In the genomic region with DNA sequence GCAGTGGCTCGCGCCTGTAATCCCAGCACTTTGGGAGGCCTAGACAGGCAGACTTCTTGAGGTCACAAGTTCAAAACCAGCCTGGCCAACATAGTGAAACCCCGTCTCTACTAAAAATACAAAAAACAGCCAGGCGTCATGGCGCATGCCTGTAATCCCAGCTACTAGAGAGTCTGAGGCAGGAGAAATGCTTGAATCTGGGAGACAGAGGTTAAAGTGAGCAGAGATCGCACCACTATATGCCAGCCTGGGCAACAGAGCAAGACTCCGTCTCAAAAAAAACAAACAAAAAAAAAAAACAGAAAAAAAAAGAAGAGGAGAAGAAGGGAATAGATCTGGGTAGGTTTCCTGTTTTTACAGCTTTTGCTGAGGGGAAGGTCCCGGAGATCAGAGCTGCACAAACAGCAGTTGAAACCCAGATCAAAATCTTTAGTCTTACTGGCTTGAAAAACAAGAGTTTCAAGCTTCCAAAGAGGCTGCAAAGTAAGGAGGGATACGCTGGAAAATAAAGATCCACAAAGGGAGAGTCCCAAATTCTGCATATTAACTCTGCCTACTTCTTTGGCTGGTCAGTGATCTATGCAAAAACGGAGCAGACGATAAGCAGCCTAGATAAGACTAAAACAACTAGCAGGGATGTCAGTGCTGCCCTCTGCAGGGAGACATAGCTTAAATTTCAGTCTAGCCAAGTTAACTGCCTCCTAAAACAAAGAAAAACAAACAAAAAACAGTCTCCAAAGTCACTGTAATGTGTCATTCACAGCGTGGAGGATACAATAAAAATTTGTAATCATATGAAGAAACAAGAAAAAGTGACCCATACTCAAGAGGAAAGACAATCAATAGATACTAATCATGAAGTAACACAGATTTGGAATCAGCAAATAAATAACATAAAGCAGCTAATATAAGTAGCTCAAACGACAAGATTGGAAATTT, we compare ENCODE assay signal across 8 cellular contexts.
DNase-seq lines count a peak whose midpoint lies in the region; ATAC-seq and TF ChIP-seq lines count a peak whose summit lies in the region.

No MANE protein-coding gene starts in this region.

- H2AFZ ChIP-seq in GM23248 = peak overlapping the region; percentile 61

- H3K9me3 Mint-ChIP-seq in activated naive CD4-positive, alpha-beta T cell treated with anti-CD3 and anti-CD28 coated beads, Interleukin-2, amount 50 U/mL, for 72 hours = no peaks in the 10 kb centered on the region

- in situ Hi-C loops in GM23248 (cut with MboI) = no loop called here

- H3K27ac Mint-ChIP-seq in activated naive CD4-positive, alpha-beta T cell treated with anti-CD3 and anti-CD28 coated beads, Interleukin-2, amount 50 U/mL, for 72 hours = peak overlapping the region; percentile 82 to 94

- WGBS in GM23248 (ENCODE audit: low coverage in 1 of 2, low lambda C conversion rate in 2 of 2, missing lambda C conversion rate in 2 of 2), 2 experiments = 63 to 64% methylated on average over 12 to 13 of the region's 13 CpGs

- H3F3A ChIP-seq in GM23248 (ENCODE audit: insufficient read depth) = 0 out of 2 replicates have a peak, but pooled peaks cover 5% of the 10 kb centered on the region

- peaks cover 0 to 14% of the 10 kb centered on the region in 2 donors for H3K36me3 Mint-ChIP-seq in activated naive CD4-positive, alpha-beta T cell treated with anti-CD3 and anti-CD28 coated beads, Interleukin-2, amount 50 U/mL, for 72 hours

- peak; percentile 55 to 72 for ATAC-seq in activated naive CD4-positive, alpha-beta T cell treated with anti-CD3 and anti-CD28 coated beads, Interleukin-2, amount 50 U/mL, for 72 hours

- no peaks in the 10 kb centered on the region for H4K20me1 ChIP-seq in GM23248 (ENCODE audit: insufficient read depth)

- H3K4me1 ChIP-seq in GM23248 (ENCODE audit: insufficient read depth) (peaks cover 17% of the 10 kb centered on the region), Peyer's patch (no peaks in the 10 kb centered on the region), right atrium auricular region (no peaks in the 10 kb centered on the region), skeletal muscle satellite cell (ENCODE audit: control insufficient read depth, insufficient read depth, low read length) (peaks cover 3% of the 10 kb centered on the region)

- TF ChIP-seq POLR2A in Peyer's patch (IDR thresholded peaks at IDR 0.05) = no peak

- TF ChIP-seq CTCF in AG09309 (IDR thresholded peaks at IDR 0.05; ENCODE audit: control insufficient read depth, insufficient read depth, low read depth, low read length, missing control alignments) (peak; percentile 72), Peyer's patch (IDR thresholded peaks at IDR 0.05) (peak in 5 of 6 experiments; percentile 1 to 60 (median 47)), right atrium auricular region (IDR thresholded peaks at IDR 0.05) (peak; percentile 56 to 64)

- no peak overlapping the region for H3K27ac ChIP-seq in GM23248
- peak overlapping the region in 1 of 4 donors; percentile 44 for H3K27ac ChIP-seq in Peyer's patch
- H3K27ac ChIP-seq in right atrium auricular region = no peak overlapping the region

- H3K27me3 ChIP-seq in GM23248 (replicated peaks; ENCODE audit: insufficient read depth) (no peaks in the 10 kb centered on the region), Peyer's patch (no peaks in the 10 kb centered on the region), right atrium auricular region (no peaks in the 10 kb centered on the region), skeletal muscle satellite cell (ENCODE audit: control insufficient read depth, insufficient read depth, low read length) (no peaks in the 10 kb centered on the region)

- H3K4me3 ChIP-seq in AG09309 (ENCODE audit: control insufficient read depth, low read depth, low read length) (no peak overlapping the region), GM23248 (no peak overlapping the region), Peyer's patch (no peak overlapping the region), right atrium auricular region (no peak overlapping the region), skeletal muscle satellite cell (ENCODE audit: low read length) (no peak overlapping the region)

- no peak overlapping the region for H3K9ac ChIP-seq in GM23248
- no peak overlapping the region for H3K9ac ChIP-seq in skeletal muscle satellite cell (ENCODE audit: low read depth, low read length)

- peak overlapping the region; percentile 36 for H3K4me2 ChIP-seq in GM23248 (ENCODE audit: unreplicated experiment)
- peak overlapping the region; percentile 34 for H3K4me2 ChIP-seq in skeletal muscle satellite cell (ENCODE audit: low read length)

- H3K79me2 ChIP-seq in GM23248 (ENCODE audit: insufficient read depth) = peaks cover 100% of the 10 kb centered on the region

- DNase-seq in AG09309 (ENCODE audit: low read depth) (peak; percentile 10), GM23248 (peak; percentile 69), Peyer's patch (peak in 2 of 3 donors; percentile 47 to 77), right atrium auricular region (ENCODE audit: low spot score) (no peak), UCSD-AML1 (lab: John Stamatoyannopoulos, UW; ENCODE audit: unreplicated experiment) (no peak), ureter (ENCODE audit: low spot score) (no peak)
- peak in 1 of 2 donors; percentile 42 for DNase-seq in activated naive CD4-positive, alpha-beta T cell treated with anti-CD3 and anti-CD28 coated beads, Interleukin-2, amount 50 U/mL, for 72 hours (ENCODE audit: low spot score in 2 of 2)

- H3K36me3 ChIP-seq in GM23248 (ENCODE audit: low read depth) (peaks cover 4% of the 10 kb centered on the region; the same call in 1 of the 2 replicates), Peyer's patch (no peaks in the 10 kb centered on the region), right atrium auricular region (no peaks in the 10 kb centered on the region), skeletal muscle satellite cell (ENCODE audit: insufficient read depth, low read length) (no peaks in the 10 kb centered on the region)

- no peaks in the 10 kb centered on the region for H3K9me2 ChIP-seq in GM23248 (ENCODE audit: insufficient read depth)

- H3K9me3 ChIP-seq in GM23248 (ENCODE audit: low read depth) (no peaks in the 10 kb centered on the region), Peyer's patch (no peaks in the 10 kb centered on the region), right atrium auricular region (no peaks in the 10 kb centered on the region), skeletal muscle satellite cell (replicated peaks; ENCODE audit: low read length) (no peaks in the 10 kb centered on the region)

Comparison
In these comparisons a context has a peak if more than half of its experiments do, and no peak if none do; other contexts are left out.
1. DNase-seq: peak in AG09309 (single experiment), GM23248 (single experiment) and Peyer's patch (2 of 3); none in right atrium auricular region (single experiment), UCSD-AML1 (single experiment) and ureter (single experiment).
2. Peak in every context shown above with its lines, with median percentiles within 50 percentile points of each other: CTCF ChIP-seq.